In genomic region chr14:89652352-89652751, GRCh38 we compare ENCODE assay signal across 18 cellular contexts.
DNase-seq lines count a peak whose midpoint lies in the region; ATAC-seq, FAIRE-seq and TF ChIP-seq lines count a peak whose summit lies in the region.
"Had no signal": no experiment of that assay in that cellular context is flagged by ENCODE, and none has a peak within 500 bp of the region (broad histone marks: within the 10 kb centered on the region; RNA-seq: fewer than 3 reads in every experiment).

No MANE protein-coding gene starts in this region.

- peaks cover 7% of the 10 kb centered on the region; the same call in 1 of the 2 replicates for H3K27me3 Mint-ChIP-seq in WTC11 (ENCODE audit: low read depth)

- ATAC-seq in GM18907 (IDR thresholded peaks at IDR 0.05; ENCODE audit: unreplicated experiment) = peak; percentile 42
- ATAC-seq in HG02973 (IDR thresholded peaks at IDR 0.05; ENCODE audit: unreplicated experiment) = peak; percentile 63
- no peak for ATAC-seq in WTC11

- peaks cover 12% of the 10 kb centered on the region for H3K4me1 Mint-ChIP-seq in WTC11

- H3K4me3 ChIP-seq in WERI-Rb-1 (ENCODE audit: low read depth, low read length) = peak overlapping the region; percentile 14; the same call in 1 of the 2 replicates

- H3K36me3 ChIP-seq in WERI-Rb-1 = no peaks in the 10 kb centered on the region

- peaks cover 2% of the 10 kb centered on the region for H3K9me3 ChIP-seq in WERI-Rb-1 (ENCODE audit: severe bottlenecking)

- no peaks in the 10 kb centered on the region for H3K27me3 ChIP-seq in WERI-Rb-1 (ENCODE audit: insufficient read depth, low read depth, severe bottlenecking)

- peaks cover 20% of the 10 kb centered on the region for H3K9me3 Mint-ChIP-seq in WTC11

- DNase-seq in GM12892 (ENCODE audit: insufficient read length) (no peak), WERI-Rb-1 (no peak), nucleus accumbens (lab: John Stamatoyannopoulos, UW) (no peak), HTR-8/SVneo (ENCODE audit: insufficient read length, low spot score) (no peak), WTC11 (ENCODE audit: low spot score) (no peak), middle frontal gyrus (ENCODE audit: extremely low spot score, low spot score) (no peak)
- DNase-seq: HCEC 1CT, IMR-90, NCI-H146, NCI-H2107, NCI-H345, NCI-H748 treated with DMSO at 0.1 percent for 48 hours, SHP77 treated with DMSO at 0.1 percent for 48 hours had no signal

- no peak for TF ChIP-seq CTCF in WERI-Rb-1 (IDR thresholded peaks at IDR 0.05; ENCODE audit: low read depth, low read length)
- TF ChIP-seq CTCF in WTC11 (IDR thresholded peaks at IDR 0.05) = no peak

- H3K27ac Mint-ChIP-seq in WTC11 = no peak overlapping the region
- H3K27ac Mint-ChIP-seq: T-helper 1 cell treated with Interleukin-12 subunit alpha and Interleukin-12 subunit beta and Interleukin-4 antibody, amounts not matched to agents 30 μg/mL and 1 μg/mL, for 36 hours had no signal

- no peak overlapping the region for H3K4me3 Mint-ChIP-seq in WTC11
- H3K4me3 Mint-ChIP-seq: T-helper 1 cell treated with Interleukin-12 subunit alpha and Interleukin-12 subunit beta and Interleukin-4 antibody, amounts not matched to agents 30 μg/mL and 1 μg/mL, for 36 hours had no signal

- peak overlapping the region; percentile 57 for H3K27ac ChIP-seq in WERI-Rb-1
- H3K27ac ChIP-seq: C4-2B had no signal

- POLR2A ChIA-PET in WTC11 (lab: Charles Lee) = no interaction called here

- FAIRE-seq in GM12892 (lab: Jason Lieb, UNC) (peak; percentile 21), HTR-8/SVneo (lab: Jason Lieb, UNC) (no peak)
- FAIRE-seq: A204.1 had no signal

- CTCF ChIA-PET in WTC11 (lab: Charles Lee) = interaction anchor here (1.3 kb wide), 1 partner anchor 287 kb away, joined by 4 read pairs; no protein-coding TSS in a partner anchor

- TF ChIP-seq POLR2A in GM12892 (IDR thresholded peaks at IDR 0.05; ENCODE audit: low read depth, low read length) = no peak

- peaks cover 12% of the 10 kb centered on the region for H3K36me3 Mint-ChIP-seq in WTC11

TF ChIP-seq in WTC11, 78 proteins besides CTCF, POLR2A, EP300 and RAD21:
- no peak for TF ChIP-seq TEAD1 (CRISPR knock-in tag; IDR thresholded peaks at IDR 0.05)
- TF ChIP-seq MYBL2 (CRISPR knock-in tag; IDR thresholded peaks at IDR 0.05) = no peak
